In the genomic region with DNA sequence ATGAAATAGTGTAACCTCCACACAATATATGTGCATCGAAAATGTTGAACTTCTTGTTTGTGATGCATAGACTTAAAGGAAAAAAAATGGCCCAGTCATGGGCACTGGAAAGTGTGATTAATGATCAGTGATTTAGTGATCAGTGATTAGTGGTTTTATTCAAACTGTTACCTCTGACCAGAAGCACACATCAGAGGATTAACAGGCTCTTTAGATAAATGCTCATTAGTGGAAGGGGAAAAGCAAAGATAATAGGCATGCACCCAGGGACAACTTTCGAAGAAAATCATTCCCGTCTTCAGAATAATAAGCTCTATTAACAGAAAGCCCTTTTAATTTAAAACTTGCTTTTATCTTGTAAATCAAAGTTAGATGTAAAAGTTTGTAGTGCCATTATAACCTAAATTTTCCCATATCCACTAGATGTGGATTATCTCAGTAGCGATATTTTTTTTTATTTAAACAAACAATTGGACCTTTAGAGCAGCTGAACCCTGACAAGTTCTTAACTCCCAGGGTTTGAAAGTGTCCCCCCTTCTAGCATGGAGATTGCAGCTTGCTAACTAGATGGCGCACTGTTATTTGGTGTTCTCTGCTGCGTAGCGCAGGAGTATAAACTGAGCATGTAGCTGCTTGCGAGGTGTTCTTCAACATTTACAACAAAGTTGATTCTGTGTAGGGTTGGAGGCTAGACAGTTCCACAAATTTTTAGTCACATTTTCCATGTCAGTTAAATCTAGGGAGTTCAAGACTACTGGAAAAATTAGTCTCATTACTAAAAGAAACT, we compare ENCODE assay signal across 9 cellular contexts. TPM values are rescaled to one million over a fixed set of nuclear protein-coding genes. Genes with fewer than 3 reads are reported as not detected.
DNase-seq lines count a peak whose midpoint lies in the region; ATAC-seq and TF ChIP-seq lines count a peak whose summit lies in the region.
"Had no signal": no experiment of that assay in that cellular context is flagged by ENCODE, and none has a peak within 500 bp of the region (broad histone marks: within the 10 kb centered on the region; RNA-seq: fewer than 3 reads in every experiment).

A gene with protein sequence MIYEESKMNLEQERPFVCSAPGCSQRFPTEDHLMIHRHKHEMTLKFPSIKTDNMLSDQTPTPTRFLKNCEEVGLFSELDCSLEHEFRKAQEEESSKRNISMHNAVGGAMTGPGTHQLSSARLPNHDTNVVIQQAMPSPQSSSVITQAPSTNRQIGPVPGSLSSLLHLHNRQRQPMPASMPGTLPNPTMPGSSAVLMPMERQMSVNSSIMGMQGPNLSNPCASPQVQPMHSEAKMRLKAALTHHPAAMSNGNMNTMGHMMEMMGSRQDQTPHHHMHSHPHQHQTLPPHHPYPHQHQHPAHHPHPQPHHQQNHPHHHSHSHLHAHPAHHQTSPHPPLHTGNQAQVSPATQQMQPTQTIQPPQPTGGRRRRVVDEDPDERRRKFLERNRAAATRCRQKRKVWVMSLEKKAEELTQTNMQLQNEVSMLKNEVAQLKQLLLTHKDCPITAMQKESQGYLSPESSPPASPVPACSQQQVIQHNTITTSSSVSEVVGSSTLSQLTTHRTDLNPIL (plus strand): TSS at position 643 of the 787 bp plus-strand sequence. CDS start 397 bp downstream, outside the sequence.

- intact Hi-C loops in heart left ventricle (cut with DNase I), result loop anchor here in 6 of 10 donors (5.0 to 10.0 kb wide), 5 partner anchors 123 to 275 kb away; no protein-coding TSS in a partner anchor
- intact Hi-C loops in Right ventricle myocardium superior (cut with DNase I), result loop anchor here (10.0 kb wide), 1 partner anchor 123 kb away; no protein-coding TSS in a partner anchor
- intact Hi-C loops in uterus (cut with DNase I; ENCODE audit: low total_unique reads), result no loop called here

- H3K79me1 ChIP-seq in mesenchymal stem cell (replicated peaks; ENCODE audit: low read length, poor library complexity, severe bottlenecking), result peaks cover 11% of the 10 kb centered on the region

- DNase-seq in heart left ventricle (peak in 2 of 5 donors; percentile 14 to 21), Right ventricle myocardium superior (no peak), astrocyte of the spinal cord (ENCODE audit: low read depth, low spot score) (peak; percentile 36), mesenchymal stem cell (peak; percentile 35), uterus (no peak), NCI-H146 (lab: John Stamatoyannopoulos, UW) (no peak), NCI-H1694 treated with DMSO at 0.1 percent for 48 hours (lab: John Stamatoyannopoulos, UW) (no peak)
- DNase-seq: DMS79 had no signal

- no peak within 1 kb of the TSS for H2AFZ ChIP-seq in mesenchymal stem cell (ENCODE audit: low read depth, low read length)

- no peak within 1 kb of the TSS for H4K8ac ChIP-seq in mesenchymal stem cell (ENCODE audit: low read length)

- H4K91ac ChIP-seq in mesenchymal stem cell (ENCODE audit: low read length), result no peak within 1 kb of the TSS

- H3K4ac ChIP-seq in mesenchymal stem cell (ENCODE audit: low read depth in 1 of 2, low read length in 2 of 2), result no peak within 1 kb of the TSS

- H3K4me2 ChIP-seq in mesenchymal stem cell (ENCODE audit: low read length, poor library complexity, severe bottlenecking), result no peak within 1 kb of the TSS

- no peak within 1 kb of the TSS for H2BK120ac ChIP-seq in mesenchymal stem cell (ENCODE audit: low read depth, low read length)

- no peak within 1 kb of the TSS for H3K23ac ChIP-seq in mesenchymal stem cell (ENCODE audit: low read length in 2 of 2)

- TF ChIP-seq CTCF in heart left ventricle (IDR thresholded peaks at IDR 0.05), result peak in 7 of 12 donors; percentile 18 to 50 (median 36)
- peak; percentile 36 for TF ChIP-seq CTCF in astrocyte of the spinal cord (IDR thresholded peaks at IDR 0.05; ENCODE audit: low read depth, low read length)
- TF ChIP-seq CTCF in uterus (IDR thresholded peaks at IDR 0.05), result no peak

- H2AK5ac ChIP-seq in mesenchymal stem cell (ENCODE audit: low read length, severe bottlenecking), result no peak within 1 kb of the TSS

- H3K9ac ChIP-seq in mesenchymal stem cell (ENCODE audit: low read length), result peak within 1 kb of the TSS; percentile 98

- H3K27me3 ChIP-seq in heart left ventricle (peaks cover 0 to 28% (median 0%) of the 10 kb centered on the region in 9 donors), mesenchymal stem cell (ENCODE audit: control insufficient read depth in 1 of 2, insufficient read depth in 1 of 2, low read length in 2 of 2) (no peaks in the 10 kb centered on the region), uterus (no peaks in the 10 kb centered on the region)

- H2BK15ac ChIP-seq in mesenchymal stem cell (ENCODE audit: low read depth, poor library complexity, severe bottlenecking), result no peak within 1 kb of the TSS

- H2BK12ac ChIP-seq in mesenchymal stem cell (ENCODE audit: low read length in 2 of 2), result no peak within 1 kb of the TSS

- no peak within 1 kb of the TSS for H2BK5ac ChIP-seq in mesenchymal stem cell (ENCODE audit: low read depth, low read length, poor library complexity, severe bottlenecking)

- ATAC-seq in heart left ventricle (no peak), Right ventricle myocardium superior (ENCODE audit: poor library complexity) (no peak), HG02642 (IDR thresholded peaks at IDR 0.05; ENCODE audit: poor library complexity, unreplicated experiment) (no peak)

- H3K14ac ChIP-seq in mesenchymal stem cell (ENCODE audit: low read length in 2 of 2), result no peak within 1 kb of the TSS

- in situ Hi-C loops in astrocyte of the spinal cord (cut with HindIII; ENCODE audit: low sequenced_read_pairs), result no loop called here

- H3K36me3 ChIP-seq in heart left ventricle (no peaks in the 10 kb centered on the region), mesenchymal stem cell (ENCODE audit: control insufficient read depth in 1 of 2, insufficient read depth in 2 of 2, low read depth in 1 of 2, low read length in 2 of 2) (no peaks in the 10 kb centered on the region), uterus (no peaks in the 10 kb centered on the region)

- H3K4me3 ChIP-seq in heart left ventricle, result peak within 1 kb of the TSS in 10 of 12 donors; percentile 70 to 90 (median 84)
- no peak within 1 kb of the TSS for H3K4me3 ChIP-seq in astrocyte of the spinal cord (ENCODE audit: low read depth, low read length)
- H3K4me3 ChIP-seq in mesenchymal stem cell (ENCODE audit: insufficient read depth in 1 of 2, low read depth in 1 of 2, low read length in 2 of 2), result peak within 1 kb of the TSS in 1 of 2 experiments; percentile 79
- peak within 1 kb of the TSS in 1 of 2 donors; percentile 57 for H3K4me3 ChIP-seq in uterus

- H3K4me1 ChIP-seq in heart left ventricle, result peaks cover 0 to 40% (median 17%) of the 10 kb centered on the region in 12 donors
- peaks cover 9% of the 10 kb centered on the region for H3K4me1 ChIP-seq in mesenchymal stem cell (ENCODE audit: control insufficient read depth, insufficient read depth, low read depth, low read length)
- H3K4me1 ChIP-seq in uterus, result no peaks in the 10 kb centered on the region

- H3K18ac ChIP-seq in mesenchymal stem cell (ENCODE audit: low read depth in 1 of 2, low read length in 2 of 2), result no peak within 1 kb of the TSS

- H3K9me3 ChIP-seq in heart left ventricle (no peaks in the 10 kb centered on the region), mesenchymal stem cell (ENCODE audit: control insufficient read depth, low read length) (no peaks in the 10 kb centered on the region), uterus (no peaks in the 10 kb centered on the region)

- TF ChIP-seq POLR2A in heart left ventricle (IDR thresholded peaks at IDR 0.05) (no peak), uterus (IDR thresholded peaks at IDR 0.05) (no peak)

- 58 to 69% (median 64%) methylated on average over 8 of the region's 8 CpGs for WGBS in heart left ventricle, 4 donors
- WGBS in mesenchymal stem cell, result 41% methylated on average over 6 of the region's 8 CpGs

- peak within 1 kb of the TSS in 4 of 12 donors; percentile 89 to 98 (median 93) for H3K27ac ChIP-seq in heart left ventricle
- H3K27ac ChIP-seq in mesenchymal stem cell (ENCODE audit: low read length, poor library complexity, severe bottlenecking), result no peak within 1 kb of the TSS
- H3K27ac ChIP-seq in uterus, result peak within 1 kb of the TSS in 1 of 2 donors; percentile 98

RNA-seq across cellular contexts. Expression of the gene that starts here (rescaled TPM):
- 10 to 100 TPM in 5 of 9 donors, 1 to 10 TPM in 4; 7.6 to 38.7 (median 15.4) TPM for total RNA-seq in heart left ventricle
- 10 to 100 TPM; 12.3 to 15.2 TPM for polyA plus RNA-seq in heart left ventricle
- 4.7 TPM for total RNA-seq in Right ventricle myocardium superior
- 2.7 TPM for polyA plus RNA-seq in mesenchymal stem cell (2013, experiment 1 of 2)
- 2.8 TPM for polyA plus RNA-seq in mesenchymal stem cell (2013, experiment 2 of 2)
- 10 to 100 TPM in 3 of 4 donors, 1 to 10 TPM in 1; 7.1 to 40.2 (median 23.9) TPM for total RNA-seq in uterus

Comparison
In these comparisons a context has a peak if more than half of its experiments do, and no peak if none do; other contexts are left out.
1. DNase-seq: peak in astrocyte of the spinal cord (single experiment) and mesenchymal stem cell (single experiment); none in Right ventricle myocardium superior (single experiment), uterus (0 of 2), NCI-H146 (single experiment) and NCI-H1694 treated with DMSO at 0.1 percent for 48 hours (single experiment).
2. CTCF ChIP-seq: peak in heart left ventricle (7 of 12) and astrocyte of the spinal cord (single experiment); none in uterus (0 of 4).